Comparison of ENCODE assay signal across 1 cellular context in genomic region chr16:1743376-1744337, GRCh38.
TF ChIP-seq lines count a peak whose summit lies in the region.

No MANE protein-coding gene starts in this region.

TF ChIP-seq in endothelial cell of umbilical vein, 7 proteins besides CTCF, POLR2A, EP300 and RAD21:
- TF ChIP-seq GATA2 (IDR thresholded peaks at IDR 0.05; ENCODE audit: insufficient read depth, insufficient read length, low read depth, low read length), result no peak
- no peak for TF ChIP-seq POLR2AphosphoS5 (IDR thresholded peaks at IDR 0.05; ENCODE audit: insufficient read depth, low read depth, low read length)
- no peak for TF ChIP-seq EZH2 (IDR thresholded peaks at IDR 0.05; ENCODE audit: borderline replicate concordance, low read depth, low read length, severe bottlenecking)
- TF ChIP-seq, protein P1, sequence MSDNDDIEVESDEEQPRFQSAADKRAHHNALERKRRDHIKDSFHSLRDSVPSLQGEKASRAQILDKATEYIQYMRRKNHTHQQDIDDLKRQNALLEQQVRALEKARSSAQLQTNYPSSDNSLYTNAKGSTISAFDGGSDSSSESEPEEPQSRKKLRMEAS (IDR thresholded peaks at IDR 0.05; ENCODE audit: insufficient read depth, insufficient read length), result no peak
- no peak for TF ChIP-seq FOS (IDR thresholded peaks at IDR 0.05; ENCODE audit: borderline replicate concordance, insufficient read depth, low read length)
- TF ChIP-seq JUN (IDR thresholded peaks at IDR 0.05; ENCODE audit: borderline replicate concordance, insufficient read depth, insufficient read length, low read depth), result no peak
